In genomic region chr1:36938807-36939206, GRCh38 we compare ENCODE assay signal across 27 cellular contexts.
"Had no signal": no experiment of that assay in that cellular context is flagged by ENCODE, and none has a peak within 500 bp of the region (broad histone marks: within the 10 kb centered on the region; RNA-seq: fewer than 3 reads in every experiment).

No MANE protein-coding gene starts in this region.

- H3K36me3 Mint-ChIP-seq: activated naive CD4-positive, alpha-beta T cell treated with anti-CD3 and anti-CD28 coated beads, Interleukin-2, amount 10 ng/mL, durations not matched to agents 7 days and 5 days; activated naive CD8-positive, alpha-beta T cell treated with anti-CD3 and anti-CD28 coated beads for 36 hours had no signal

- DNase-seq: activated CD4-positive, alpha-beta memory T cell treated with anti-CD3 and anti-CD28 coated beads, Interleukin-2, amount 10 ng/mL, durations not matched to agents 7 days and 5 days; activated CD4-positive, alpha-beta T cell treated with anti-CD3 and anti-CD28 coated beads for 36 hours; activated CD4-positive, alpha-beta T cell treated with anti-CD3 and anti-CD28 coated beads, Interleukin-2, amount 50 U/mL, for 1 hour; activated CD4-positive, CD25-positive, alpha-beta regulatory T cell; activated CD8-positive, alpha-beta memory T cell treated with anti-CD3 and anti-CD28 coated beads, Interleukin-2, amount 50 U/mL, for 4 hours; activated gamma-delta T cell treated with Interleukin-2 at 50 U/mL for 16 hours; activated naive CD4-positive, alpha-beta T cell treated with anti-CD3 and anti-CD28 coated beads, Interleukin-2, amount 10 ng/mL, durations not matched to agents 7 days and 5 days; activated naive CD8-positive, alpha-beta T cell treated with anti-CD3 and anti-CD28 coated beads for 36 hours; activated T-cell treated with anti-CD3 and anti-CD28 coated beads, Interleukin-2, amount 50 U/mL, for 72 hours; anterior cingulate cortex; cerebellar nuclear complex; NCI-H1048; NCI-H146; NCI-H187 treated with DMSO at 0.1 percent for 48 hours; NCI-H524 treated with DMSO at 0.1 percent for 48 hours; NCI-H748 treated with DMSO at 0.1 percent for 48 hours; OCI-M1; Peyer's patch; SHP77; SW 1271 had no signal

- H3K4me3 Mint-ChIP-seq: activated CD4-positive, alpha-beta memory T cell treated with anti-CD3 and anti-CD28 coated beads, Interleukin-2, amount 10 ng/mL, durations not matched to agents 7 days and 5 days; activated CD4-positive, alpha-beta T cell treated with anti-CD3 and anti-CD28 coated beads for 36 hours; activated naive CD4-positive, alpha-beta T cell treated with anti-CD3 and anti-CD28 coated beads, Interleukin-2, amount 10 ng/mL, durations not matched to agents 7 days and 5 days; activated naive CD8-positive, alpha-beta T cell treated with anti-CD3 and anti-CD28 coated beads for 36 hours; activated T-cell treated with anti-CD3 and anti-CD28 coated beads, Interleukin-2, amount 50 U/mL, for 72 hours; T-helper 2 cell treated with Interferon-gamma antibody and Interleukin-4, amounts not matched to agents 5 μg/mL and 100 μg/mL, for 36 hours had no signal

- H3K9me3 ChIP-seq: Peyer's patch, SJSA1 had no signal

- H3K36me3 ChIP-seq: Peyer's patch, SJSA1 had no signal

- H3K4me3 ChIP-seq: Peyer's patch, SJSA1 had no signal

- H3K27me3 ChIP-seq: Peyer's patch had no signal

- H3K4me2 ChIP-seq: KMS-11 had no signal

- H3K4me1 ChIP-seq: Peyer's patch, SJSA1 had no signal

- H3K27ac Mint-ChIP-seq: activated CD4-positive, alpha-beta memory T cell treated with anti-CD3 and anti-CD28 coated beads, Interleukin-2, amount 10 ng/mL, durations not matched to agents 7 days and 5 days; activated CD4-positive, alpha-beta T cell treated with anti-CD3 and anti-CD28 coated beads for 36 hours; activated naive CD4-positive, alpha-beta T cell treated with anti-CD3 and anti-CD28 coated beads, Interleukin-2, amount 10 ng/mL, durations not matched to agents 7 days and 5 days; activated naive CD8-positive, alpha-beta T cell treated with anti-CD3 and anti-CD28 coated beads for 36 hours; activated T-cell treated with anti-CD3 and anti-CD28 coated beads, Interleukin-2, amount 50 U/mL, for 72 hours; activated T-helper 2 cell treated with anti-CD3 and anti-CD28 coated beads, Interferon-gamma antibody, Interleukin-2, Interleukin-4, amounts not matched to agents 10 μg/mL and 5 μg/mL and 100 μg/mL, durations not matched to agents 14 hours and 24 hours and 36 hours; T-helper 2 cell treated with Interferon-gamma antibody and Interleukin-4, amounts not matched to agents 5 μg/mL and 100 μg/mL, for 36 hours had no signal

- H3K9ac ChIP-seq: KMS-11 had no signal

- ATAC-seq: activated CD4-positive, alpha-beta T cell treated with anti-CD3 and anti-CD28 coated beads for 36 hours; activated T-cell treated with anti-CD3 and anti-CD28 coated beads, Interleukin-2, amount 50 U/mL, for 72 hours; SK-N-SH treated with all-trans-retinoic acid at 6 μM for 48 hours had no signal

- H3K9me3 Mint-ChIP-seq: activated CD4-positive, alpha-beta memory T cell treated with anti-CD3 and anti-CD28 coated beads, Interleukin-2, amount 10 ng/mL, durations not matched to agents 7 days and 5 days; activated naive CD4-positive, alpha-beta T cell treated with anti-CD3 and anti-CD28 coated beads, Interleukin-2, amount 10 ng/mL, durations not matched to agents 7 days and 5 days; activated naive CD8-positive, alpha-beta T cell treated with anti-CD3 and anti-CD28 coated beads for 36 hours; activated T-helper 2 cell treated with anti-CD3 and anti-CD28 coated beads, Interferon-gamma antibody, Interleukin-2, Interleukin-4, amounts not matched to agents 10 μg/mL and 5 μg/mL and 100 μg/mL, durations not matched to agents 14 hours and 24 hours and 36 hours; T-helper 2 cell treated with Interferon-gamma antibody and Interleukin-4, amounts not matched to agents 5 μg/mL and 100 μg/mL, for 36 hours had no signal

- H3K27ac ChIP-seq: KMS-11, Peyer's patch, RWPE1, SJSA1, VCaP had no signal

- H3K4me1 Mint-ChIP-seq: activated CD4-positive, alpha-beta memory T cell treated with anti-CD3 and anti-CD28 coated beads, Interleukin-2, amount 10 ng/mL, durations not matched to agents 7 days and 5 days; activated CD4-positive, alpha-beta T cell treated with anti-CD3 and anti-CD28 coated beads for 36 hours; activated naive CD4-positive, alpha-beta T cell treated with anti-CD3 and anti-CD28 coated beads, Interleukin-2, amount 10 ng/mL, durations not matched to agents 7 days and 5 days; activated naive CD8-positive, alpha-beta T cell treated with anti-CD3 and anti-CD28 coated beads for 36 hours had no signal
